10 cellular contexts compared by ENCODE assay signal in the genomic region with DNA sequence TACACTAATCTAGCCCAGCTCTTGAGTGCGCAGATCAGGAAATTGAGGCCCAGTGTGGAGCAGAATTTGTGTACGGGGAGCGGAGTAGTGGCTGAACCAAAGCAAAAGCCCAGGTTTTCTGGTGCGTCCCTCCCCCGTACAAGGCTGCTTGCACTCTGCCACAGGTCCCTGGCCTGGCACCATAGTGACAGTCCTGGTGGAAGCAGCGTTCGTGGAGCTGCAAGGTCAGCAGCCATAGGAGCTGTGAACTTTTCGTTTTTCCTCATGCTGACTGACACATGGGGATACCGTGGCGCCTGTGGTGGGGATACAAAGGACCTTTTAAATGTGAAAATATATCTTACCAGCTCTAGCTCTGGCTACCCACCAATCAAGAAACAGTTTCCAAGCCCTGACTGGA. TPM values are rescaled to one million over a fixed set of nuclear protein-coding genes. Genes with fewer than 3 reads are reported as not detected.
A peak's percentile ranks its signal among the peaks of the same experiment; 100 is the strongest.
DNase-seq lines count a peak whose midpoint lies in the region; ATAC-seq, FAIRE-seq and TF ChIP-seq lines count a peak whose summit lies in the region.
"Had no signal": no experiment of that assay in that cellular context is flagged by ENCODE, and none has a peak within 500 bp of the region (broad histone marks: within the 10 kb centered on the region; RNA-seq: fewer than 3 reads in every experiment).

No MANE protein-coding gene starts in this region.

- H3K79me2 ChIP-seq in OCI-LY1 (ENCODE audit: insufficient read depth, low read length) (no peaks in the 10 kb centered on the region), GM12878 (ENCODE audit: control insufficient read depth, insufficient read depth, low read length) (peaks cover 74% of the 10 kb centered on the region)

- H3K9me2 ChIP-seq in OCI-LY1 (ENCODE audit: low read depth, low read length), result no peaks in the 10 kb centered on the region

- intact Hi-C loops in GM12878 (cut with micrococcal nuclease; ENCODE audit: unreplicated experiment), result loop anchor here (5.0 kb wide), 4 partner anchors 70 to 310 kb away; a partner anchor contains a TSS

- H3K36me3 ChIP-seq in OCI-LY1 (ENCODE audit: insufficient read depth, low read length) (no peaks in the 10 kb centered on the region), GM12878 (ENCODE audit: control insufficient read depth in 2 of 2, insufficient read depth in 2 of 2, low read length in 1 of 2) (no peaks in the 10 kb centered on the region; a peak in 1 of 4 replicates)

- CTCF ChIA-PET in GM12878 (lab: Yijun Ruan, JAX), result interaction anchor here (0.7 to 12.8 kb wide), 10 partner anchors 8 to 127 kb away, joined by 3 to 156 read pairs (median 4); no protein-coding TSS in a partner anchor

- H3K4me1 Mint-ChIP-seq in stimulated activated effector memory CD8-positive, alpha-beta T cell treated with anti-CD3 and anti-CD28 coated beads, Interleukin-12 subunit alpha, Interleukin-12 subunit beta, amount 100 ng/mL, for 72 hours, result peaks cover 91% of the 10 kb centered on the region

- peak overlapping the region; percentile 77 for H3K4me3 Mint-ChIP-seq in stimulated activated effector memory CD8-positive, alpha-beta T cell treated with anti-CD3 and anti-CD28 coated beads, Interleukin-12 subunit alpha, Interleukin-12 subunit beta, amount 100 ng/mL, for 72 hours

- H2AFZ ChIP-seq in OCI-LY1 (ENCODE audit: low read length) (no peak overlapping the region), GM12878 (ENCODE audit: control insufficient read depth, low read depth, low read length) (no peak overlapping the region)

- in situ Hi-C loops in GM12878 (cut with MboI), result no loop called here

- RAD21 ChIA-PET in GM12878 (lab: Charles Lee; ENCODE audit: unreplicated experiment), result interaction anchor here (0.6 to 6.3 kb wide), 12 partner anchors 8 to 126 kb away, joined by 3 to 33 read pairs (median 6); no protein-coding TSS in a partner anchor

- POLR2A ChIA-PET in GM12878 (lab: Charles Lee), result interaction anchor here (0.6 to 2.0 kb wide), 7 partner anchors 8 to 1871 kb away, joined by 3 to 9 read pairs (median 3); no protein-coding TSS in a partner anchor

- DNase-seq in GM12891 (ENCODE audit: insufficient read length, low spot score) (no peak), GM12878 (ENCODE audit: low read depth, low spot score) (no peak), iPS-NIHi11 (ENCODE audit: low spot score) (no peak), putamen (ENCODE audit: low spot score) (no peak)
- peak in 1 of 2 donors; percentile 68 for DNase-seq in stimulated activated effector memory CD8-positive, alpha-beta T cell treated with anti-CD3 and anti-CD28 coated beads, Interleukin-12 subunit alpha, Interleukin-12 subunit beta, amount 100 ng/mL, for 72 hours (ENCODE audit: low spot score in 2 of 2)
- DNase-seq: NCI-H1417 had no signal

- FAIRE-seq in GM12891 (lab: Jason Lieb, UNC), result peak; percentile 67
- no peak for FAIRE-seq in GM12878 (lab: Jason Lieb, UNC)

- H3K4me3 ChIP-seq in OCI-LY1 (ENCODE audit: low read depth, low read length, poor library complexity, severe bottlenecking), result peak overlapping the region; percentile 55
- peak overlapping the region; percentile 75 for H3K4me3 ChIP-seq in GM12878

- SMC1A ChIA-PET in GM12878 (lab: Charles Lee; ENCODE audit: uncharacterized antibody, unreplicated experiment), result interaction anchor here (0.6 to 3.0 kb wide), 14 partner anchors 10 to 126 kb away, joined by 3 to 18 read pairs (median 4); no protein-coding TSS in a partner anchor

- H3K9me3 ChIP-seq in OCI-LY1 (ENCODE audit: low read length), result no peaks in the 10 kb centered on the region
- no peaks in the 10 kb centered on the region for H3K9me3 ChIP-seq in GM12878 (replicated peaks; ENCODE audit: control insufficient read depth, insufficient read depth, low read length)

- peaks cover 67% of the 10 kb centered on the region for H3K36me3 Mint-ChIP-seq in stimulated activated effector memory CD8-positive, alpha-beta T cell treated with anti-CD3 and anti-CD28 coated beads, Interleukin-12 subunit alpha, Interleukin-12 subunit beta, amount 100 ng/mL, for 72 hours

- H3K27ac Mint-ChIP-seq in stimulated activated effector memory CD8-positive, alpha-beta T cell treated with anti-CD3 and anti-CD28 coated beads, Interleukin-12 subunit alpha, Interleukin-12 subunit beta, amount 100 ng/mL, for 72 hours, result peak overlapping the region; percentile 94

- no peaks in the 10 kb centered on the region for H4K20me1 ChIP-seq in OCI-LY1 (ENCODE audit: insufficient read depth, low read length)
- no peaks in the 10 kb centered on the region for H4K20me1 ChIP-seq in GM12878 (ENCODE audit: control insufficient read depth, insufficient read depth)

- WGBS in GM12878 (ENCODE audit: insufficient coverage, insufficient replicate concordance, low lambda C conversion rate, missing lambda C conversion rate), result 2% methylated on average over 10 of the region's 10 CpGs

- no peak for TF ChIP-seq EP300 in GM12878 (IDR thresholded peaks at IDR 0.05; ENCODE audit: borderline replicate concordance in 1 of 2, control insufficient read depth in 1 of 2, low read depth in 2 of 2, low read length in 2 of 2)

- H3K9ac ChIP-seq in OCI-LY1 (ENCODE audit: low read length) (peak overlapping the region; percentile 69), GM12878 (ENCODE audit: control insufficient read depth, insufficient read depth, low read length) (peak overlapping the region; percentile 80)

- ATAC-seq in GM12878 (peak; percentile 0), GM19455 (IDR thresholded peaks at IDR 0.05; ENCODE audit: unreplicated experiment) (no peak)
- ATAC-seq in stimulated activated effector memory CD8-positive, alpha-beta T cell treated with anti-CD3 and anti-CD28 coated beads, Interleukin-12 subunit alpha, Interleukin-12 subunit beta, amount 100 ng/mL, for 72 hours, result no peak
- ATAC-seq: HCT116, Panc1 had no signal

- TF ChIP-seq CTCF in OCI-LY1 (IDR thresholded peaks at IDR 0.05; ENCODE audit: low read length) (no peak), GM12878 (IDR thresholded peaks at IDR 0.05 in 2 of 3, conservative IDR thresholded peaks at IDR 0.05 in 1 of 3; ENCODE audit: control insufficient read depth in 2 of 3, extremely low read depth in 1 of 3, insufficient read depth in 1 of 3, low read depth in 3 of 3, low read length in 3 of 3) (no peak)

- peaks cover 79% of the 10 kb centered on the region for H3K4me1 ChIP-seq in OCI-LY1 (ENCODE audit: insufficient read depth, low read length, severe bottlenecking)
- peaks cover 68% of the 10 kb centered on the region for H3K4me1 ChIP-seq in GM12878 (ENCODE audit: control insufficient read depth, insufficient read depth, low read length)

- H3K27ac ChIP-seq in OCI-LY1 (ENCODE audit: low read depth, low read length, poor library complexity, severe bottlenecking), result peak overlapping the region; percentile 95
- peak overlapping the region; percentile 84 for H3K27ac ChIP-seq in GM12878 (ENCODE audit: control insufficient read depth, insufficient read depth)

- BruUV-seq in GM12878 (replicated peaks; lab: Mats Ljungman, UMichigan), result no TSS peak

- no peak for TF ChIP-seq RAD21 in GM12878 (IDR thresholded peaks at IDR 0.05; ENCODE audit: insufficient read depth, low read depth, low read length)

- TF ChIP-seq POLR2A in GM12891 (IDR thresholded peaks at IDR 0.05; ENCODE audit: low read depth, low read length), result no peak
- TF ChIP-seq POLR2A in GM12878 (IDR thresholded peaks at IDR 0.05; ENCODE audit: low read depth, low read length), result no peak

- no peaks in the 10 kb centered on the region for H3K27me3 ChIP-seq in OCI-LY1 (ENCODE audit: insufficient read depth, low read length)
- no peaks in the 10 kb centered on the region for H3K27me3 ChIP-seq in GM12878 (replicated peaks in 1 of 2; ENCODE audit: control insufficient read depth in 2 of 2, insufficient read depth in 2 of 2, low read length in 1 of 2)

- H3F3A ChIP-seq in OCI-LY1 (ENCODE audit: insufficient read depth, low read length), result no peaks in the 10 kb centered on the region

- no peaks in the 10 kb centered on the region for H3K9me3 Mint-ChIP-seq in stimulated activated effector memory CD8-positive, alpha-beta T cell treated with anti-CD3 and anti-CD28 coated beads, Interleukin-12 subunit alpha, Interleukin-12 subunit beta, amount 100 ng/mL, for 72 hours

- H3K4me2 ChIP-seq in OCI-LY1 (ENCODE audit: low read length) (peak overlapping the region; percentile 77), GM12878 (ENCODE audit: control insufficient read depth, insufficient read depth) (peak overlapping the region; percentile 93)

TF ChIP-seq in GM12891, 5 proteins besides CTCF, POLR2A, EP300 and RAD21:
- TF ChIP-seq PAX5 (IDR thresholded peaks at IDR 0.05; ENCODE audit: insufficient read depth, low read length, severe bottlenecking), result no peak
- no peak for TF ChIP-seq POU2F2 (IDR thresholded peaks at IDR 0.05; ENCODE audit: low read depth, low read length)
- TF ChIP-seq TAF1 (IDR thresholded peaks at IDR 0.05; ENCODE audit: low read depth, low read length), result no peak
- TF ChIP-seq POLR2AphosphoS5 (IDR thresholded peaks at IDR 0.05; ENCODE audit: low read depth, low read length), result peak; percentile 54

TF ChIP-seq in GM12878, 131 proteins besides CTCF, POLR2A, EP300 and RAD21 (continues in another document):
- TF ChIP-seq POLR2AphosphoS5 (IDR thresholded peaks at IDR 0.05; ENCODE audit: low read length), result peak; percentile 30; the same call in 1 of the 2 replicates
- TF ChIP-seq ZBED1 (IDR thresholded peaks at IDR 0.05; ENCODE audit: borderline replicate concordance), result no peak
- TF ChIP-seq, protein P1, sequence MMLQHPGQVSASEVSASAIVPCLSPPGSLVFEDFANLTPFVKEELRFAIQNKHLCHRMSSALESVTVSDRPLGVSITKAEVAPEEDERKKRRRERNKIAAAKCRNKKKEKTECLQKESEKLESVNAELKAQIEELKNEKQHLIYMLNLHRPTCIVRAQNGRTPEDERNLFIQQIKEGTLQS (IDR thresholded peaks at IDR 0.05; ENCODE audit: borderline replicate concordance, extremely low read depth, low read depth, low read length), result no peak

RNA-seq across cellular contexts. Expression of a gene that starts 1.8 kb away (rescaled TPM):
- 181 TPM for polyA plus RNA-seq in GM12891 (2012; ENCODE audit: low read depth, missing spikeins)
- 1,242 and 1,365 TPM in 2 replicates for total RNA-seq in GM12878 (2013; cell fraction: nucleolus; rRNA removed)
- total RNA-seq in GM12878 (2014; rRNA removed) (92.2 and 98.6 TPM in 2 replicates), GM12878 (2014; rRNA removed; fragmentation: Illumina TruSeq; extraction: Trizol) (87.4 and 87.6 TPM in 2 replicates), GM12878 (2021) (104 and 112 TPM in 2 replicates)
- 102 TPM for polyA plus RNA-seq in GM12878 (2011; ENCODE audit: low read depth)
- polyA plus RNA-seq in GM12878 (2011; rRNA removed) (226 and 341 TPM in 2 replicates), GM12878 (2014; fragmentation: Illumina TruSeq; extraction: Trizol) (115 and 128 TPM in 2 replicates), GM12878 (2014; fragmentation: Nextera tagmentation; extraction: Ambion mirVana) (10 to 100 TPM; 11.9 to 13.6 TPM), GM12878 (2014; rRNA removed) (118 and 128 TPM in 2 replicates), GM12878 (2016; fragmentation: Nextera tagmentation; extraction: Ambion mirVana) (10 to 100 TPM; 33.5 to 35.4 TPM)
- 282 and 297 TPM in 2 replicates for polyA plus RNA-seq in GM12878 (2011; cell fraction: cytosol; rRNA removed)
- polyA plus RNA-seq in GM12878 (2011; cell fraction: nucleus; rRNA removed), result 1,111 and 1,225 TPM in 2 replicates
- 138 and 162 TPM in 2 replicates for polyA plus RNA-seq in GM12878 (2012)
- 273 and 309 TPM in 2 replicates for polyA minus RNA-seq in GM12878 (2011; rRNA and poly(A)+ RNA removed)
- 71.8 and 79.0 TPM in 2 replicates for polyA minus RNA-seq in GM12878 (2011; cell fraction: cytosol; rRNA and poly(A)+ RNA removed)
- polyA minus RNA-seq in GM12878 (2011; cell fraction: nucleus; rRNA and poly(A)+ RNA removed), result 230 and 324 TPM in 2 replicates
